Comparison of ENCODE assay signal across 24 cellular contexts in the genomic region with DNA sequence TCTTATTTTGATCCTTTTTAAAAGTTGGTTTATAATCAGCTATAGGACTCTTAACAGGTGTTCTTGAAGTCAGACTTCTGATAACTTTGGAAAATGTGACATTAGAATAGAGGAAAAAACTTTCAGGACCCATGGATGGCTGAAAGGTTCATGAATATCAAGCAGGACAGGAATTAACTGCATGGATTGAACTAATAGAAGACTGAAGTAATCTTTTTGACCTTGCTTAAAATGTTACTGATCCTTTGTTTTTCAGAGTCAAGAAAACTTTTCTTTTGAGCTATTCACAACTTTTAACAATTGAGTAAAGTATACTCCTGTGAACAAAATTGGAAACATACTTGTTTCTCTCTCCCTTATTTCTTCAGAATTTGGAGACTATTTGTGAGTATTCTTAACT.
DNase-seq lines count a peak whose midpoint lies in the region; ATAC-seq and TF ChIP-seq lines count a peak whose summit lies in the region.
"Had no signal": no experiment of that assay in that cellular context is flagged by ENCODE, and none has a peak within 500 bp of the region (broad histone marks: within the 10 kb centered on the region; RNA-seq: fewer than 3 reads in every experiment).

No MANE protein-coding gene starts in this region.

- no peak overlapping the region for H3K9ac ChIP-seq in endodermal cell (ENCODE audit: extremely low read depth, low read length, poor library complexity, severe bottlenecking)
- H3K9ac ChIP-seq: BLaER1 treated with 17β-estradiol and CSF1 and Interleukin-3, amounts not matched to agents 10 nM and 100 nM; GM23248 had no signal

- H3K4me1 ChIP-seq in OCI-LY7 (ENCODE audit: insufficient read depth, low read length, poor library complexity, severe bottlenecking): no peaks in the 10 kb centered on the region
- no peaks in the 10 kb centered on the region for H3K4me1 ChIP-seq in endodermal cell (ENCODE audit: control insufficient read depth, insufficient read depth, low read length)
- H3K4me1 ChIP-seq: BE2C; BLaER1 treated with 17β-estradiol and CSF1 and Interleukin-3, amounts not matched to agents 10 nM and 100 nM had no signal

- H3K9me3 ChIP-seq in OCI-LY7 (ENCODE audit: low read length) (peaks cover 15% of the 10 kb centered on the region), endodermal cell (ENCODE audit: control insufficient read depth, low read length) (peaks cover 49% of the 10 kb centered on the region)

- H2AFZ ChIP-seq in OCI-LY7 (ENCODE audit: low read length): no peak overlapping the region
- H2AFZ ChIP-seq: GM23248 had no signal

- H3K79me2 ChIP-seq in OCI-LY7 (ENCODE audit: insufficient read depth, low read depth, low read length): no peaks in the 10 kb centered on the region

- POLR2A ChIA-PET in OCI-LY7 (lab: Charles Lee): interaction anchor here (0.7 kb wide), 1 partner anchor 1465 kb away, joined by 3 read pairs; no protein-coding TSS in a partner anchor

- H3K36me3 ChIP-seq in OCI-LY7 (ENCODE audit: insufficient read depth, low read length) (no peaks in the 10 kb centered on the region), endodermal cell (ENCODE audit: control insufficient read depth, insufficient read depth, low read length) (no peaks in the 10 kb centered on the region)
- H3K36me3 ChIP-seq: BE2C; BLaER1 treated with 17β-estradiol and CSF1 and Interleukin-3, amounts not matched to agents 10 nM and 100 nM had no signal

- no peaks in the 10 kb centered on the region for H3K27me3 Mint-ChIP-seq in endodermal cell (ENCODE audit: insufficient read depth)

- DNase-seq in DMS53 (lab: John Stamatoyannopoulos, UW) (peak; percentile 29), DMS53 treated with DMSO at 0.1 percent for 48 hours (lab: John Stamatoyannopoulos, UW; ENCODE audit: unreplicated experiment) (no peak), OCI-LY7 (ENCODE audit: low spot score) (peak; percentile 3), endodermal cell (no peak), myocyte (ENCODE audit: low read depth) (peak; percentile 4), NOMO-1 (lab: John Stamatoyannopoulos, UW; ENCODE audit: unreplicated experiment in 2 of 2) (no peak), nucleus accumbens (lab: John Stamatoyannopoulos, UW) (no peak)
- DNase-seq: AML-193; BE2C; Calu3; CD4-positive, alpha-beta T cell; CD8-positive, alpha-beta memory T cell; DMS79; EL; GDM1; GM23248; H9; HFFc6 had no signal

- H3K27ac Mint-ChIP-seq in endodermal cell: no peak overlapping the region
- H3K27ac Mint-ChIP-seq: CD14-positive monocyte; CD4-positive, alpha-beta T cell; CD8-positive, alpha-beta memory T cell; H9; HFFc6 had no signal

- no peak overlapping the region for H3K4me3 Mint-ChIP-seq in endodermal cell
- H3K4me3 Mint-ChIP-seq: CD14-positive monocyte; CD4-positive, alpha-beta T cell; CD8-positive, alpha-beta memory T cell; H9; HFFc6 had no signal

- no peaks in the 10 kb centered on the region for H4K20me1 ChIP-seq in OCI-LY7 (ENCODE audit: insufficient read depth, low read length)
- H4K20me1 ChIP-seq: BLaER1 treated with 17β-estradiol and CSF1 and Interleukin-3, amounts not matched to agents 10 nM and 100 nM had no signal

- intact Hi-C loops in OCI-LY7 (cut with micrococcal nuclease; ENCODE audit: unreplicated experiment): no loop called here

- H3K36me3 Mint-ChIP-seq in endodermal cell (ENCODE audit: low read depth): no peaks in the 10 kb centered on the region
- H3K36me3 Mint-ChIP-seq: CD14-positive monocyte; CD8-positive, alpha-beta memory T cell had no signal

- H3K27ac ChIP-seq in OCI-LY7 (ENCODE audit: low read depth, low read length, poor library complexity, severe bottlenecking): no peak overlapping the region
- no peak overlapping the region for H3K27ac ChIP-seq in endodermal cell (ENCODE audit: low read depth, low read length)
- H3K27ac ChIP-seq: 22Rv1; BLaER1 treated with 17β-estradiol and CSF1 and Interleukin-3, amounts not matched to agents 10 nM and 100 nM; GM23248 had no signal

- H3K9me2 ChIP-seq in OCI-LY7 (ENCODE audit: insufficient read depth, low read length): no peaks in the 10 kb centered on the region

- H3K9me3 Mint-ChIP-seq in endodermal cell: peaks cover 67% of the 10 kb centered on the region

- H3K4me2 ChIP-seq in OCI-LY7 (ENCODE audit: low read length): no peak overlapping the region
- H3K4me2 ChIP-seq: BLaER1 treated with 17β-estradiol and CSF1 and Interleukin-3, amounts not matched to agents 10 nM and 100 nM had no signal

- TF ChIP-seq CTCF in OCI-LY7 (conservative IDR thresholded peaks at IDR 0.05; ENCODE audit: low read length): no peak
- no peak for TF ChIP-seq CTCF in endodermal cell (conservative IDR thresholded peaks at IDR 0.05)

- H3K4me1 Mint-ChIP-seq in endodermal cell: no peaks in the 10 kb centered on the region
- H3K4me1 Mint-ChIP-seq: CD14-positive monocyte; CD8-positive, alpha-beta memory T cell; H9 had no signal

- ATAC-seq in HG03342 (IDR thresholded peaks at IDR 0.05; ENCODE audit: unreplicated experiment): no peak
- ATAC-seq: GM12878, HCT116 had no signal

- no peak overlapping the region for H3K4me3 ChIP-seq in OCI-LY7 (ENCODE audit: low read depth, low read length, poor library complexity, severe bottlenecking)
- H3K4me3 ChIP-seq in endodermal cell (ENCODE audit: low read length): peak overlapping the region; percentile 28
- H3K4me3 ChIP-seq: BLaER1 treated with 17β-estradiol and CSF1 and Interleukin-3, amounts not matched to agents 10 nM and 100 nM; GM12878; GM23248 had no signal

- CTCF ChIA-PET in OCI-LY7 (lab: Charles Lee; ENCODE audit: unreplicated experiment): no interaction called here

- no TSS peak for BruUV-seq in OCI-LY7 (replicated peaks; lab: Mats Ljungman, UMichigan)

- H3K27me3 ChIP-seq in endodermal cell (ENCODE audit: control insufficient read depth, insufficient read depth, low read length, poor library complexity, severe bottlenecking): no peaks in the 10 kb centered on the region
- H3K27me3 ChIP-seq: BE2C; BLaER1 treated with 17β-estradiol and CSF1 and Interleukin-3, amounts not matched to agents 10 nM and 100 nM had no signal

Comparison
In these comparisons a context has a peak if more than half of its experiments do, and no peak if none do; other contexts are left out.
1. DNase-seq: peak in DMS53 (single experiment), OCI-LY7 (single experiment) and myocyte (single experiment); none in DMS53 treated with DMSO at 0.1 percent for 48 hours (single experiment), endodermal cell (single experiment), NOMO-1 (0 of 2) and nucleus accumbens (0 of 56).